In genomic region chr10:124703372-124703771, GRCh38 we compare ENCODE assay signal across 10 cellular contexts. TPM values are rescaled to one million over a fixed set of nuclear protein-coding genes. Genes with fewer than 3 reads are reported as not detected.
DNase-seq lines count a peak whose midpoint lies in the region; ATAC-seq lines count a peak whose summit lies in the region.
"Had no signal": no experiment of that assay in that cellular context is flagged by ENCODE, and none has a peak within 500 bp of the region (broad histone marks: within the 10 kb centered on the region; RNA-seq: fewer than 3 reads in every experiment).

No MANE protein-coding gene starts in this region.

- peak overlapping the region; percentile 87 to 97 (median 97) for H3K27ac Mint-ChIP-seq in IgD-negative memory B cell
- H3K27ac Mint-ChIP-seq in activated T-helper 2 cell treated with anti-CD3 and anti-CD28 coated beads, Interferon-gamma antibody, Interleukin-2, Interleukin-4, amounts not matched to agents 10 μg/mL and 5 μg/mL and 100 μg/mL, durations not matched to agents 14 hours and 24 hours and 36 hours, result peak overlapping the region; percentile 96
- peak overlapping the region; percentile 100 for H3K27ac Mint-ChIP-seq in stimulated activated memory B cell treated with anti-CD40 and anti-IgM and Interleukin-4, amounts not matched to agents 10 μg/mL and 1 μg/mL and 100 μg/mL, for 72 hours

- no peak for ATAC-seq in stimulated activated memory B cell treated with anti-CD40 and anti-IgM and Interleukin-4, amounts not matched to agents 10 μg/mL and 1 μg/mL and 100 μg/mL, for 72 hours

- H3K27me3 ChIP-seq in layer of hippocampus (ENCODE audit: control insufficient read depth, insufficient read depth, low read length), result no peaks in the 10 kb centered on the region

- H3K4me1 Mint-ChIP-seq in IgD-negative memory B cell, result peaks cover 71 to 90% (median 72%) of the 10 kb centered on the region in 3 donors
- H3K4me1 Mint-ChIP-seq in activated T-helper 2 cell treated with anti-CD3 and anti-CD28 coated beads, Interferon-gamma antibody, Interleukin-2, Interleukin-4, amounts not matched to agents 10 μg/mL and 5 μg/mL and 100 μg/mL, durations not matched to agents 14 hours and 24 hours and 36 hours (ENCODE audit: low read depth), result peaks cover 80% of the 10 kb centered on the region
- peaks cover 96% of the 10 kb centered on the region for H3K4me1 Mint-ChIP-seq in stimulated activated memory B cell treated with anti-CD40 and anti-IgM and Interleukin-4, amounts not matched to agents 10 μg/mL and 1 μg/mL and 100 μg/mL, for 72 hours

- intact Hi-C loops in activated T-helper 2 cell treated with anti-CD3 and anti-CD28 coated beads, Interferon-gamma antibody, Interleukin-2, Interleukin-4, amounts not matched to agents 10 μg/mL and 5 μg/mL and 100 μg/mL, durations not matched to agents 14 hours and 24 hours and 36 hours (cut with micrococcal nuclease), result no loop called here

- H3K4me3 Mint-ChIP-seq in IgD-negative memory B cell, result peak overlapping the region in 3 of 4 donors; percentile 76 to 92 (median 83)
- no peak overlapping the region for H3K4me3 Mint-ChIP-seq in activated T-helper 2 cell treated with anti-CD3 and anti-CD28 coated beads, Interferon-gamma antibody, Interleukin-2, Interleukin-4, amounts not matched to agents 10 μg/mL and 5 μg/mL and 100 μg/mL, durations not matched to agents 14 hours and 24 hours and 36 hours (ENCODE audit: low read depth)
- H3K4me3 Mint-ChIP-seq in stimulated activated memory B cell treated with anti-CD40 and anti-IgM and Interleukin-4, amounts not matched to agents 10 μg/mL and 1 μg/mL and 100 μg/mL, for 72 hours, result peak overlapping the region; percentile 10

- no peak for DNase-seq in activated T-helper 2 cell treated with anti-CD3 and anti-CD28 coated beads, Interferon-gamma antibody, Interleukin-2, Interleukin-4, amounts not matched to agents 10 μg/mL and 5 μg/mL and 100 μg/mL, durations not matched to agents 14 hours and 24 hours and 36 hours (ENCODE audit: low spot score)
- DNase-seq in RPMI8226, result no peak
- DNase-seq in activated CD8-positive, alpha-beta memory T cell treated with anti-CD3 and anti-CD28 coated beads, Interleukin-2, amount 50 U/mL, for 48 hours, result no peak
- DNase-seq in SHP77 (lab: John Stamatoyannopoulos, UW), result no peak
- no peak for DNase-seq in SKM-1 (lab: John Stamatoyannopoulos, UW; ENCODE audit: unreplicated experiment)
- DNase-seq: Kasumi-1 had no signal

- peak overlapping the region; percentile 95 for H3K27ac ChIP-seq in layer of hippocampus (ENCODE audit: low read depth, low read length)
- H3K27ac ChIP-seq: SK-N-MC had no signal

- H3K27me3 Mint-ChIP-seq in IgD-negative memory B cell, result no peaks in the 10 kb centered on the region
- H3K27me3 Mint-ChIP-seq in activated T-helper 2 cell treated with anti-CD3 and anti-CD28 coated beads, Interferon-gamma antibody, Interleukin-2, Interleukin-4, amounts not matched to agents 10 μg/mL and 5 μg/mL and 100 μg/mL, durations not matched to agents 14 hours and 24 hours and 36 hours (ENCODE audit: low read depth), result no peaks in the 10 kb centered on the region
- H3K27me3 Mint-ChIP-seq in stimulated activated memory B cell treated with anti-CD40 and anti-IgM and Interleukin-4, amounts not matched to agents 10 μg/mL and 1 μg/mL and 100 μg/mL, for 72 hours, result no peaks in the 10 kb centered on the region

- H3K9me3 Mint-ChIP-seq in IgD-negative memory B cell, result no peaks in the 10 kb centered on the region
- H3K9me3 Mint-ChIP-seq in activated T-helper 2 cell treated with anti-CD3 and anti-CD28 coated beads, Interferon-gamma antibody, Interleukin-2, Interleukin-4, amounts not matched to agents 10 μg/mL and 5 μg/mL and 100 μg/mL, durations not matched to agents 14 hours and 24 hours and 36 hours, result no peaks in the 10 kb centered on the region
- no peaks in the 10 kb centered on the region for H3K9me3 Mint-ChIP-seq in stimulated activated memory B cell treated with anti-CD40 and anti-IgM and Interleukin-4, amounts not matched to agents 10 μg/mL and 1 μg/mL and 100 μg/mL, for 72 hours

- peaks cover 10% of the 10 kb centered on the region for H3K36me3 Mint-ChIP-seq in IgD-negative memory B cell
- peaks cover 64% of the 10 kb centered on the region for H3K36me3 Mint-ChIP-seq in activated T-helper 2 cell treated with anti-CD3 and anti-CD28 coated beads, Interferon-gamma antibody, Interleukin-2, Interleukin-4, amounts not matched to agents 10 μg/mL and 5 μg/mL and 100 μg/mL, durations not matched to agents 14 hours and 24 hours and 36 hours (ENCODE audit: low read depth)
- peaks cover 46% of the 10 kb centered on the region for H3K36me3 Mint-ChIP-seq in stimulated activated memory B cell treated with anti-CD40 and anti-IgM and Interleukin-4, amounts not matched to agents 10 μg/mL and 1 μg/mL and 100 μg/mL, for 72 hours

RNA-seq across cellular contexts. Expression of gene FAM53B, which starts 40.8 kb away (rescaled TPM):
- polyA plus RNA-seq in IgD-negative memory B cell, result 48.9 TPM
- 18.1 and 19.3 TPM in 2 replicates for total RNA-seq in activated T-helper 2 cell treated with anti-CD3 and anti-CD28 coated beads, Interferon-gamma antibody, Interleukin-2, Interleukin-4, amounts not matched to agents 10 μg/mL and 5 μg/mL and 100 μg/mL, durations not matched to agents 14 hours and 24 hours and 36 hours
